In the genomic region with DNA sequence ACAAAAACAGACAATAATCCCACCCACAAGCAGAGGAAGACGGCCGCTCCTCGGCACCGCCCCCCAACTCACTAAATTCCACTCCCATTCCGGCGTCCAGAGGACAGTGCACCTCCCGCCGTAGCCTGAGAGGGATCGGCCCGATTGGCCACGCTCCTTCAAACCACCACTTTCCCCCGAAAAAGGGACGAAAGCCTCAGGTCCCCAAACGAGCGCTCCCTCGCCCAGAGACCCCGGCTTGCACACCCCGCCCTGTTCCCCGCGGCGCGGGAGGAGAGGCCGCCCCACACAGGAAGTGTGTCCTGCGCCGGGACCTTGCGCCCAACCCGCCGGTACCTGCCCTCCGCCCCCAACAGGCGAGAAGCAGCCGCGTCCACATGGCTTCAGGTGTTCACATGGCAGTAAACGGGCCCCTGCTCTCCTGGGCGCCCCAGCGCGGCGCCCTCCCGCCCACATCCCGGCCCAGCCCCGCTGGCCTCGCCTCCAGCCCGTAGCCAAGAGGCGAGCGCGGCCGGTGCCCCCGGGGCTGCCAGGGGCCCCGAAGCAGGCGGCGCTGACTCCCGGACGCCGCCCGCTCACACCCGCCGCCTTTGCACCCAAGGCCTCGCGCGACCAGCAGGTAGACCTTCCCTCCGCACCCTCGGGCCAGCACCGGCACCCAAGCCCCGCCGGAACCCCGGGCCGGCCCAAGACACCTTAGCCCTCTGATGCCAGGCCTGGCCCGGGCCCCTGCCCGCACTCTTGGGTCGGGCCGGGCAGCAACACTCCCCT, we compare ENCODE assay signal across 8 cellular contexts. TPM values are rescaled to one million over a fixed set of nuclear protein-coding genes. Genes with fewer than 3 reads are reported as not detected.
A peak's percentile ranks its signal among the peaks of the same experiment; 100 is the strongest.
DNase-seq lines count a peak whose midpoint lies in the region; ATAC-seq and TF ChIP-seq lines count a peak whose summit lies in the region.

No MANE protein-coding gene starts in this region.

- WGBS in lung, 2 donors: 0% methylated on average over 42 to 70 of the region's 70 CpGs

- H3K27ac ChIP-seq in coronary artery (peak overlapping the region; percentile 70 to 85), lung (ENCODE audit: low read depth in 1 of 2, low read length in 1 of 2) (peak overlapping the region; percentile 72 to 92)

- H3K4me3 ChIP-seq in coronary artery: peak overlapping the region; percentile 92
- H3K4me3 ChIP-seq in lung: peak overlapping the region; percentile 98

- H3K4me1 ChIP-seq in lung (ENCODE audit: control insufficient read depth in 2 of 2, insufficient read depth in 2 of 2, low read length in 2 of 2): peaks cover 0 to 4% of the 10 kb centered on the region in 2 donors

- no peaks in the 10 kb centered on the region for H3K27me3 ChIP-seq in lung (ENCODE audit: control insufficient read depth, insufficient read depth)

- peak; percentile 29 for DNase-seq in NCI-H1105 treated with DMSO at 0.1 percent for 48 hours (lab: John Stamatoyannopoulos, UW)
- DNase-seq in activated CD4-positive, alpha-beta T cell treated with anti-CD3 and anti-CD28 coated beads for 24 hours (ENCODE audit: low read depth in 2 of 2): peak; percentile 51 to 58
- no peak for DNase-seq in coronary artery (ENCODE audit: low spot score)
- DNase-seq in lung (ENCODE audit: low spot score): peak; percentile 64
- peak; percentile 54 for DNase-seq in stimulated activated CD8-positive, alpha-beta memory T cell treated with anti-CD3 and anti-CD28 coated beads, Interleukin-12 subunit alpha, Interleukin-12 subunit beta, amount 100 ng/mL, for 24 hours (ENCODE audit: extremely low read depth)
- DNase-seq in NCI-H187 (lab: John Stamatoyannopoulos, UW): no peak

- no peak for TF ChIP-seq CTCF in coronary artery (IDR thresholded peaks at IDR 0.05)
- no peak for TF ChIP-seq CTCF in lung (IDR thresholded peaks at IDR 0.05; ENCODE audit: control extremely low read depth, extremely low read depth)

- no peaks in the 10 kb centered on the region for H3K9me3 ChIP-seq in lung (ENCODE audit: control insufficient read depth in 2 of 2, insufficient read depth in 1 of 2, low read length in 1 of 2)

- H3K36me3 ChIP-seq in lung (ENCODE audit: control insufficient read depth in 2 of 2, insufficient read depth in 2 of 2, low read length in 2 of 2): no peaks in the 10 kb centered on the region

- ATAC-seq in GM18502 (IDR thresholded peaks at IDR 0.05; ENCODE audit: poor library complexity, unreplicated experiment) (peak; percentile 41), HG02610 (IDR thresholded peaks at IDR 0.05; ENCODE audit: unreplicated experiment) (peak; percentile 36), lung (ENCODE audit: insufficient read depth, low FRiP score) (peak; percentile 64)

RNA-seq across cellular contexts. Expression of a gene that starts 0.9 kb away (rescaled TPM):
- 10 to 100 TPM; 31.4 to 41.5 TPM for total RNA-seq in lung
- 10 to 100 TPM in 1 of 2 donors, 1 to 10 TPM in 1; 9.7 to 13.9 TPM for polyA plus RNA-seq in lung

Comparison
In these comparisons a context has a peak if more than half of its experiments do, and no peak if none do; other contexts are left out.
1. DNase-seq: peak in NCI-H1105 treated with DMSO at 0.1 percent for 48 hours (single experiment), activated CD4-positive, alpha-beta T cell treated with anti-CD3 and anti-CD28 coated beads for 24 hours (2 of 2), lung (single experiment) and stimulated activated CD8-positive, alpha-beta memory T cell treated with anti-CD3 and anti-CD28 coated beads, Interleukin-12 subunit alpha, Interleukin-12 subunit beta, amount 100 ng/mL, for 24 hours (single experiment); none in coronary artery (single experiment) and NCI-H187 (0 of 2).
2. Peak in every context shown above with its lines, with median percentiles within 50 percentile points of each other: ATAC-seq.